14 cellular contexts compared by ENCODE assay signal in genomic region chr3:184172681-184173373, GRCh38. TPM values are rescaled to one million over a fixed set of nuclear protein-coding genes. Genes with fewer than 3 reads are reported as not detected.
DNase-seq lines count a peak whose midpoint lies in the region; ATAC-seq and TF ChIP-seq lines count a peak whose summit lies in the region.
"Had no signal": no experiment of that assay in that cellular context is flagged by ENCODE, and none has a peak within 500 bp of the region (broad histone marks: within the 10 kb centered on the region; RNA-seq: fewer than 3 reads in every experiment).

No MANE protein-coding gene starts in this region.

- no peak for DNase-seq in activated naive CD4-positive, alpha-beta T cell treated with Interleukin-2 at 50 U/mL for 16 hours
- DNase-seq in astrocyte of the hippocampus (ENCODE audit: low read depth, low spot score), result peak; percentile 89
- no peak for DNase-seq in glutamatergic neuron
- DNase-seq in stimulated activated effector memory CD8-positive, alpha-beta T cell treated with anti-CD3 and anti-CD28 coated beads, Interleukin-12 subunit alpha, Interleukin-12 subunit beta, amount 100 ng/mL, for 72 hours (ENCODE audit: low spot score in 2 of 2), result no peak
- DNase-seq in NK-92 treated with Interleukin-12 subunit alpha and Interleukin-12 subunit beta, amount 100 ng/mL, for 24 hours (lab: John Stamatoyannopoulos, UW), result no peak
- DNase-seq in GM13977 (ENCODE audit: low spot score), result no peak
- no peak for DNase-seq in NCI-H2081 (lab: John Stamatoyannopoulos, UW)
- DNase-seq: ACHN; effector CD8-positive, alpha-beta T cell; NCI-H2171 treated with DMSO at 0.1 percent for 48 hours; T-helper 2 cell had no signal

- peaks cover 2% of the 10 kb centered on the region for H3K36me3 Mint-ChIP-seq in activated naive CD4-positive, alpha-beta T cell treated with anti-CD3 and anti-CD28 coated beads, Interleukin-2, amount 50 U/mL, for 24 hours
- H3K36me3 Mint-ChIP-seq in glutamatergic neuron (ENCODE audit: unreplicated experiment), result peaks cover 11% of the 10 kb centered on the region
- peaks cover 40% of the 10 kb centered on the region for H3K36me3 Mint-ChIP-seq in stimulated activated effector memory CD8-positive, alpha-beta T cell treated with anti-CD3 and anti-CD28 coated beads, Interleukin-12 subunit alpha, Interleukin-12 subunit beta, amount 100 ng/mL, for 72 hours

- peaks cover 21% of the 10 kb centered on the region for H3K4me1 Mint-ChIP-seq in activated naive CD4-positive, alpha-beta T cell treated with anti-CD3 and anti-CD28 coated beads, Interleukin-2, amount 50 U/mL, for 24 hours
- peaks cover 16% of the 10 kb centered on the region for H3K4me1 Mint-ChIP-seq in glutamatergic neuron (ENCODE audit: low read depth, unreplicated experiment)
- peaks cover 34% of the 10 kb centered on the region for H3K4me1 Mint-ChIP-seq in stimulated activated effector memory CD8-positive, alpha-beta T cell treated with anti-CD3 and anti-CD28 coated beads, Interleukin-12 subunit alpha, Interleukin-12 subunit beta, amount 100 ng/mL, for 72 hours

- H3K4me3 Mint-ChIP-seq in activated naive CD4-positive, alpha-beta T cell treated with anti-CD3 and anti-CD28 coated beads, Interleukin-2, amount 50 U/mL, for 24 hours, result no peak overlapping the region
- H3K4me3 Mint-ChIP-seq in glutamatergic neuron (ENCODE audit: unreplicated experiment), result peak overlapping the region; percentile 27
- no peak overlapping the region for H3K4me3 Mint-ChIP-seq in stimulated activated effector memory CD8-positive, alpha-beta T cell treated with anti-CD3 and anti-CD28 coated beads, Interleukin-12 subunit alpha, Interleukin-12 subunit beta, amount 100 ng/mL, for 72 hours

- H3K27ac Mint-ChIP-seq in activated naive CD4-positive, alpha-beta T cell treated with anti-CD3 and anti-CD28 coated beads, Interleukin-2, amount 50 U/mL, for 24 hours, result peak overlapping the region; percentile 6
- peak overlapping the region; percentile 19 for H3K27ac Mint-ChIP-seq in glutamatergic neuron (ENCODE audit: unreplicated experiment)
- peak overlapping the region; percentile 44 for H3K27ac Mint-ChIP-seq in stimulated activated effector memory CD8-positive, alpha-beta T cell treated with anti-CD3 and anti-CD28 coated beads, Interleukin-12 subunit alpha, Interleukin-12 subunit beta, amount 100 ng/mL, for 72 hours

- no peak for ATAC-seq in stimulated activated effector memory CD8-positive, alpha-beta T cell treated with anti-CD3 and anti-CD28 coated beads, Interleukin-12 subunit alpha, Interleukin-12 subunit beta, amount 100 ng/mL, for 72 hours
- ATAC-seq: activated naive CD4-positive, alpha-beta T cell treated with anti-CD3 and anti-CD28 coated beads, Interleukin-2, amount 50 U/mL, for 72 hours had no signal

- in situ Hi-C loops in GM13977 (cut with MboI; ENCODE audit: low pct_unique_long_range_greater_than_20kb, low sequenced_read_pairs, unreplicated experiment), result no loop called here

- no peak for TF ChIP-seq CTCF in glutamatergic neuron (IDR thresholded peaks at IDR 0.05; ENCODE audit: partially characterized antibody, unreplicated experiment)
- no peak for TF ChIP-seq CTCF in GM13977 (IDR thresholded peaks at IDR 0.05; ENCODE audit: extremely low read depth, insufficient read depth, missing control alignments)

- no peaks in the 10 kb centered on the region for H3K27me3 Mint-ChIP-seq in activated naive CD4-positive, alpha-beta T cell treated with anti-CD3 and anti-CD28 coated beads, Interleukin-2, amount 50 U/mL, for 24 hours
- H3K27me3 Mint-ChIP-seq in glutamatergic neuron (ENCODE audit: unreplicated experiment), result peaks cover 13% of the 10 kb centered on the region

- no peaks in the 10 kb centered on the region for H3K9me3 Mint-ChIP-seq in activated naive CD4-positive, alpha-beta T cell treated with anti-CD3 and anti-CD28 coated beads, Interleukin-2, amount 50 U/mL, for 24 hours
- peaks cover 10% of the 10 kb centered on the region for H3K9me3 Mint-ChIP-seq in glutamatergic neuron (ENCODE audit: unreplicated experiment)
- no peaks in the 10 kb centered on the region for H3K9me3 Mint-ChIP-seq in stimulated activated effector memory CD8-positive, alpha-beta T cell treated with anti-CD3 and anti-CD28 coated beads, Interleukin-12 subunit alpha, Interleukin-12 subunit beta, amount 100 ng/mL, for 72 hours
- H3K9me3 Mint-ChIP-seq: activated naive CD4-positive, alpha-beta T cell treated with anti-CD3 and anti-CD28 coated beads, Interleukin-2, amount 50 U/mL, for 72 hours had no signal

RNA-seq across cellular contexts. Expression of gene AP2M1, which starts 1.8 kb away (rescaled TPM):
- 315 TPM for total RNA-seq in glutamatergic neuron (ENCODE audit: unreplicated experiment)

RNA-seq across cellular contexts. Expression of gene ABCF3, which starts 13.2 kb away (rescaled TPM):
- 87.9 TPM for total RNA-seq in glutamatergic neuron (ENCODE audit: unreplicated experiment)

RNA-seq across cellular contexts. Expression of gene DVL3, which starts 17.6 kb away (rescaled TPM):
- total RNA-seq in glutamatergic neuron (ENCODE audit: unreplicated experiment), result 213 TPM

RNA-seq across cellular contexts. Expression of gene EIF2B5, which starts 37.7 kb away (rescaled TPM):
- 41.6 TPM for total RNA-seq in glutamatergic neuron (ENCODE audit: unreplicated experiment)

RNA-seq across cellular contexts. Expression of gene VWA5B2, which starts 56.6 kb away (rescaled TPM):
- total RNA-seq in glutamatergic neuron (ENCODE audit: unreplicated experiment), result 56.5 TPM
- total RNA-seq: activated naive CD4-positive, alpha-beta T cell treated with anti-CD3 and anti-CD28 coated beads, Interleukin-2, amount 50 U/mL, for 72 hours; skeletal muscle tissue had no signal
